In genomic region chr11:129418039-129418438, GRCh38 we compare ENCODE assay signal across 13 cellular contexts. TPM values are rescaled to one million over a fixed set of nuclear protein-coding genes. Genes with fewer than 3 reads are reported as not detected.
DNase-seq lines count a peak whose midpoint lies in the region; ATAC-seq and TF ChIP-seq lines count a peak whose summit lies in the region.
"Had no signal": no experiment of that assay in that cellular context is flagged by ENCODE, and none has a peak within 500 bp of the region (broad histone marks: within the 10 kb centered on the region; RNA-seq: fewer than 3 reads in every experiment).

No MANE protein-coding gene starts in this region.

- ATAC-seq in GM18858 (IDR thresholded peaks at IDR 0.05; ENCODE audit: unreplicated experiment) (peak; percentile 74), GM21447 (IDR thresholded peaks at IDR 0.05; ENCODE audit: unreplicated experiment) (peak; percentile 47), HG03354 (IDR thresholded peaks at IDR 0.05; ENCODE audit: poor library complexity, severe bottlenecking, unreplicated experiment) (peak; percentile 65), GM19455 (IDR thresholded peaks at IDR 0.05; ENCODE audit: unreplicated experiment) (no peak)

- no peak for DNase-seq in mesothelial cell of epicardium (ENCODE audit: low spot score in 2 of 2, unreplicated experiment in 2 of 2)
- DNase-seq in NCI-H526 (lab: John Stamatoyannopoulos, UW) = no peak
- no peak for DNase-seq in NCI-H187 (lab: John Stamatoyannopoulos, UW)
- DNase-seq: activated T-cell treated with anti-CD3 and anti-CD28 coated beads for 4 hours; central memory CD4-positive, alpha-beta T cell; stimulated activated naive CD4-positive, alpha-beta T cell treated with Interleukin-2 at 50 U/mL for 16 hours; T-helper 9 cell had no signal

- peak overlapping the region; percentile 70 for H3K27ac Mint-ChIP-seq in mesothelial cell of epicardium
- H3K27ac Mint-ChIP-seq: neural progenitor cell had no signal

- H3K36me3 Mint-ChIP-seq in mesothelial cell of epicardium = no peaks in the 10 kb centered on the region
- H3K36me3 Mint-ChIP-seq: neural progenitor cell had no signal

- no peak overlapping the region for H3K4me3 Mint-ChIP-seq in mesothelial cell of epicardium
- H3K4me3 Mint-ChIP-seq: neural progenitor cell had no signal

- no peaks in the 10 kb centered on the region for H3K9me3 Mint-ChIP-seq in mesothelial cell of epicardium
- H3K9me3 Mint-ChIP-seq: neural progenitor cell had no signal

- no peaks in the 10 kb centered on the region for H3K27me3 Mint-ChIP-seq in mesothelial cell of epicardium (ENCODE audit: low read depth)

- no peak for TF ChIP-seq CTCF in mesothelial cell of epicardium (IDR thresholded peaks at IDR 0.05; ENCODE audit: unreplicated experiment)

- H3K4me1 Mint-ChIP-seq in mesothelial cell of epicardium = peaks cover 39% of the 10 kb centered on the region
- H3K4me1 Mint-ChIP-seq: neural progenitor cell had no signal

RNA-seq across cellular contexts. Expression of gene BARX2, which starts 42.4 kb away (rescaled TPM):
- total RNA-seq in mesothelial cell of epicardium = 59.8 to 73.5 TPM (median 69.9 TPM) in 3 replicates
- total RNA-seq: kidney epithelial cell had no signal
